In the genomic region with DNA sequence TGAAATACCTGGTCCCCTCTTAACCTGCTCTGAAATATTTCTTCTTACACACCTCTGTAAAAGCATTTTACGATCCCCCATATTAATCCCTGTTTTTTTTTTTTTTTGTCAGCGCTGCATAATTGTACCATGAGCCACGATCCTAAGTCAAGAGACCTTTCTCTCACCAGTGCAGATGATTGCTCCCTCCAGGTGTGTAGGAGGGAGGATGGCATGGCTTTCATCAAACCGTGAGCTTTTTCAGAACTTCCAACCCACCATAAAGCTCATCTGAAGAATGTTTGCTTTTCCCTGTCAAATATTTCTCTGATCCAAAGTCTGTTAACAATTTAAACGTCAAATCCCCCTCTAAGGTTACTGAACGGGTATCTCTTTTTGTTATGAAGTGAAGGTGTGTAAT, we compare ENCODE assay signal across 23 cellular contexts.
"Had no signal": no experiment of that assay in that cellular context is flagged by ENCODE, and none has a peak within 500 bp of the region (broad histone marks: within the 10 kb centered on the region; RNA-seq: fewer than 3 reads in every experiment).

No MANE protein-coding gene starts in this region.

- DNase-seq: effector CD8-positive, alpha-beta T cell; endodermal cell; foreskin fibroblast; gastrocnemius medialis; heart left ventricle; hippocampal formation; left cardiac atrium; left lung; mesenchymal stem cell; midbrain; naive thymus-derived CD4-positive, alpha-beta T cell; sigmoid colon; stimulated activated CD4-positive, alpha-beta T cell treated with anti-CD3 and anti-CD28 coated beads, Interleukin-2, amount 100 ng/mL, for 24 hours; stimulated activated CD4-positive, alpha-beta T cell treated with anti-CD3 and anti-CD28 coated beads, Interleukin-4, amount 100 ng/mL, for 24 hours; stimulated activated naive CD4-positive, alpha-beta T cell treated with Interleukin-2 at 50 U/mL for 16 hours; stomach; thyroid gland had no signal

- ATAC-seq: esophagus mucosa; gastrocnemius medialis; heart left ventricle; left cardiac atrium; left lung; naive thymus-derived CD4-positive, alpha-beta T cell; right cardiac atrium; stimulated activated effector memory CD8-positive, alpha-beta T cell treated with anti-CD3 and anti-CD28 coated beads, Interleukin-12 subunit alpha, Interleukin-12 subunit beta, amount 100 ng/mL, for 72 hours had no signal

- H3K36me3 Mint-ChIP-seq: naive thymus-derived CD4-positive, alpha-beta T cell; neural progenitor cell; stimulated activated effector memory CD8-positive, alpha-beta T cell treated with anti-CD3 and anti-CD28 coated beads, Interleukin-12 subunit alpha, Interleukin-12 subunit beta, amount 100 ng/mL, for 72 hours had no signal

- H3K9me3 Mint-ChIP-seq: dendritic cell treated with granulocyte-macrophage colony-stimulating factor and Interleukin-4, amounts not matched to agents 40 ng/mL and 50 ng/mL, for 4 days; nephron; stimulated activated effector memory CD8-positive, alpha-beta T cell treated with anti-CD3 and anti-CD28 coated beads, Interleukin-12 subunit alpha, Interleukin-12 subunit beta, amount 100 ng/mL, for 72 hours had no signal

- H3K27ac Mint-ChIP-seq: dendritic cell treated with granulocyte-macrophage colony-stimulating factor and Interleukin-4, amounts not matched to agents 40 ng/mL and 50 ng/mL, for 4 days; endodermal cell; naive thymus-derived CD4-positive, alpha-beta T cell; nephron; neural progenitor cell; stimulated activated effector memory CD8-positive, alpha-beta T cell treated with anti-CD3 and anti-CD28 coated beads, Interleukin-12 subunit alpha, Interleukin-12 subunit beta, amount 100 ng/mL, for 72 hours had no signal

- H3K4me3 Mint-ChIP-seq: dendritic cell treated with granulocyte-macrophage colony-stimulating factor and Interleukin-4, amounts not matched to agents 40 ng/mL and 50 ng/mL, for 4 days; endodermal cell; naive thymus-derived CD4-positive, alpha-beta T cell; nephron; neural progenitor cell; stimulated activated effector memory CD8-positive, alpha-beta T cell treated with anti-CD3 and anti-CD28 coated beads, Interleukin-12 subunit alpha, Interleukin-12 subunit beta, amount 100 ng/mL, for 72 hours had no signal

- H3K4me1 Mint-ChIP-seq: endodermal cell; nephron; stimulated activated effector memory CD8-positive, alpha-beta T cell treated with anti-CD3 and anti-CD28 coated beads, Interleukin-12 subunit alpha, Interleukin-12 subunit beta, amount 100 ng/mL, for 72 hours had no signal
